27 cellular contexts compared by ENCODE assay signal in the genomic region with DNA sequence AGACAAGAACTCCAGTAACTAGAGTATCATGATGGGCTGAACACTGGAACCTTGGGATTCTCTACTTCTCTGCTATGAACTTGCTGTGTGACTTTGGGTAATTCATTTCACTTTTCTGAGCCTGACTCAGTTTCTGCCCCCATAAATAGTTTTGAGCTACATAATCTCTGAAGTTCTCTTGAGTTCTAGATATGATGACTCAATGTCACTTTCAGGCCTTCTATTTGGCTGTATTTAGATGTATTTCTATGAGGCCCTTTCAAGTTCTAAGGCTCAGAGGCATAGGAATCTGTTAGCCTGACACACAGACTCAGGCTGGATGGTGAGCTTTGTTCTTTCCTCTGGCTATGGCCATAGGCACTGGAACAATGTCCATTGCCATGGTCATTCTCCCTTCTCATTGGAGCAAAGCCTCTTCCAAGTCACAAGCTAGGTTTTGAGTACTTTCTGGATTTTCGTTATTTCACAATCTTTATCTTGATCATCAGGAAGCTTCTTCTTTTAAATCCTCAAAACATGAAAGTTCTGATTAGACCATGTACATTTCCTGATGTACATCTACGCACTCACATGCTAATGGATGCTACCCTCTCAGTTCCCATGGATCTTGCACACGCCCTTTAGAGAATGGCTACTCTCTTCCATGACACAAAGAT.
DNase-seq lines count a peak whose midpoint lies in the region; ATAC-seq and TF ChIP-seq lines count a peak whose summit lies in the region.
"Had no signal": no experiment of that assay in that cellular context is flagged by ENCODE, and none has a peak within 500 bp of the region (broad histone marks: within the 10 kb centered on the region; RNA-seq: fewer than 3 reads in every experiment).

No MANE protein-coding gene starts in this region.

- H3K9me3 Mint-ChIP-seq in activated T-cell treated with anti-CD3 and anti-CD28 coated beads, Interleukin-2, amount 50 U/mL, for 72 hours, result no peaks in the 10 kb centered on the region
- no peaks in the 10 kb centered on the region for H3K9me3 Mint-ChIP-seq in activated T-cell treated with anti-CD3 and anti-CD28 coated beads, Interleukin-2, amount 50 U/mL, for 24 hours
- H3K9me3 Mint-ChIP-seq: CD8-positive, alpha-beta T cell had no signal

- H3K4me3 Mint-ChIP-seq in activated T-cell treated with anti-CD3 and anti-CD28 coated beads, Interleukin-2, amount 50 U/mL, for 72 hours, result no peak overlapping the region
- no peak overlapping the region for H3K4me3 Mint-ChIP-seq in activated T-cell treated with anti-CD3 and anti-CD28 coated beads, Interleukin-2, amount 50 U/mL, for 24 hours
- H3K4me3 Mint-ChIP-seq: B cell; CD8-positive, alpha-beta T cell had no signal

- no peak overlapping the region for H3K4me3 ChIP-seq in thyroid gland (replicated peaks in 1 of 3)
- H3K4me3 ChIP-seq: PC-9, SJSA1 had no signal

- no peaks in the 10 kb centered on the region for H3K27me3 ChIP-seq in thyroid gland
- H3K27me3 ChIP-seq: SJSA1 had no signal

- no peak for TF ChIP-seq POLR2A in thyroid gland (IDR thresholded peaks at IDR 0.05)

- H3K4me1 Mint-ChIP-seq in activated T-cell treated with anti-CD3 and anti-CD28 coated beads, Interleukin-2, amount 50 U/mL, for 72 hours (ENCODE audit: low read depth), result peaks cover 13% of the 10 kb centered on the region
- H3K4me1 Mint-ChIP-seq in activated T-cell treated with anti-CD3 and anti-CD28 coated beads, Interleukin-2, amount 50 U/mL, for 24 hours (ENCODE audit: low read depth), result peaks cover 15% of the 10 kb centered on the region

- H3K36me3 ChIP-seq in thyroid gland, result no peaks in the 10 kb centered on the region
- H3K36me3 ChIP-seq: SJSA1 had no signal

- peak; percentile 85 to 86 for ATAC-seq in activated T-cell treated with anti-CD3 and anti-CD28 coated beads, Interleukin-2, amount 50 U/mL, for 72 hours (replicated peaks in 1 of 2)
- no peak for ATAC-seq in HG02678 (IDR thresholded peaks at IDR 0.05; ENCODE audit: unreplicated experiment)
- ATAC-seq: CD8-positive, alpha-beta T cell; HCT116; HepG2 had no signal

- H3K36me3 Mint-ChIP-seq in activated T-cell treated with anti-CD3 and anti-CD28 coated beads, Interleukin-2, amount 50 U/mL, for 72 hours (ENCODE audit: insufficient read depth in 2 of 2), result no peaks in the 10 kb centered on the region
- no peaks in the 10 kb centered on the region for H3K36me3 Mint-ChIP-seq in activated T-cell treated with anti-CD3 and anti-CD28 coated beads, Interleukin-2, amount 50 U/mL, for 24 hours (ENCODE audit: low read depth)
- H3K36me3 Mint-ChIP-seq: CD8-positive, alpha-beta T cell had no signal

- no peak overlapping the region for H3K27ac Mint-ChIP-seq in activated T-cell treated with anti-CD3 and anti-CD28 coated beads, Interleukin-2, amount 50 U/mL, for 72 hours
- no peak overlapping the region for H3K27ac Mint-ChIP-seq in activated T-cell treated with anti-CD3 and anti-CD28 coated beads, Interleukin-2, amount 50 U/mL, for 24 hours
- H3K27ac Mint-ChIP-seq: B cell; CD8-positive, alpha-beta T cell had no signal

- no peak for TF ChIP-seq CTCF in thyroid gland (IDR thresholded peaks at IDR 0.05)

- H3K27ac ChIP-seq in thyroid gland, result peak overlapping the region in 2 of 3 donors; percentile 10 to 48
- H3K27ac ChIP-seq: 22Rv1, C4-2B, PC-9, SJSA1 had no signal

- H3K4me1 ChIP-seq in thyroid gland, result peaks cover 21 to 23% of the 10 kb centered on the region in 2 donors
- H3K4me1 ChIP-seq: Caco-2 had no signal

- intact Hi-C loops in thyroid gland (cut with DNase I), result no loop called here

- WGBS in thyroid gland, 2 donors, result 93% methylated on average over 3 of the region's 3 CpGs

- H3K9me3 ChIP-seq in thyroid gland, result no peaks in the 10 kb centered on the region
- H3K9me3 ChIP-seq: Caco-2, SJSA1 had no signal

- DNase-seq in DMS79 treated with DMSO at 0.1 percent for 48 hours (lab: John Stamatoyannopoulos, UW) (peak; percentile 84), DMS79 (lab: John Stamatoyannopoulos, UW) (no peak), foreskin melanocyte (peak; percentile 35), thyroid gland (no peak)
- no peak for DNase-seq in activated T-cell treated with anti-CD3 and anti-CD28 coated beads, Interleukin-2, amount 50 U/mL, for 72 hours
- no peak for DNase-seq in activated T-cell treated with anti-CD3 and anti-CD28 coated beads, Interleukin-2, amount 50 U/mL, for 24 hours
- no peak for DNase-seq in activated CD8-positive, alpha-beta memory T cell treated with anti-CD3 and anti-CD28 coated beads, Interleukin-2, amount 50 U/mL, for 48 hours
- DNase-seq: Caco-2; CD8-positive, alpha-beta T cell; GF-D8; KBM-7; MV-4-11; NCI-H1105; NCI-H1436 treated with DMSO at 0.1 percent for 48 hours; NCI-H446; NCI-H524 treated with DMSO at 0.1 percent for 48 hours; NCI-H774; PC-9; Right ventricle myocardium superior; RPMI8226 had no signal

- peaks cover 18% of the 10 kb centered on the region for H3K27me3 Mint-ChIP-seq in activated T-cell treated with anti-CD3 and anti-CD28 coated beads, Interleukin-2, amount 50 U/mL, for 72 hours (ENCODE audit: low read depth)
- H3K27me3 Mint-ChIP-seq in activated T-cell treated with anti-CD3 and anti-CD28 coated beads, Interleukin-2, amount 50 U/mL, for 24 hours, result peaks cover 21% of the 10 kb centered on the region

Comparison
In these comparisons a context has a peak if more than half of its experiments do, and no peak if none do; other contexts are left out.
1. DNase-seq: peak in DMS79 treated with DMSO at 0.1 percent for 48 hours (single experiment) and foreskin melanocyte (single experiment); none in DMS79 (single experiment), activated T-cell treated with anti-CD3 and anti-CD28 coated beads, Interleukin-2, amount 50 U/mL, for 72 hours (0 of 2), activated T-cell treated with anti-CD3 and anti-CD28 coated beads, Interleukin-2, amount 50 U/mL, for 24 hours (single experiment), thyroid gland (0 of 2) and activated CD8-positive, alpha-beta memory T cell treated with anti-CD3 and anti-CD28 coated beads, Interleukin-2, amount 50 U/mL, for 48 hours (single experiment).